Comparison of ENCODE assay signal across 8 cellular contexts in genomic region chr1:94541175-94542087, GRCh38. TPM values are rescaled to one million over a fixed set of nuclear protein-coding genes. Genes with fewer than 3 reads are reported as not detected.
DNase-seq lines count a peak whose midpoint lies in the region; ATAC-seq and TF ChIP-seq lines count a peak whose summit lies in the region.

F3 (minus strand) TSS chr1:94541759; CDS start chr1:94541636, 123 bp downstream.

- peak within 1 kb of the TSS; percentile 97 for H3K18ac ChIP-seq in trophoblast cell (ENCODE audit: low read length)

- H2AFZ ChIP-seq in trophoblast cell (ENCODE audit: insufficient read depth, low read length, poor library complexity), result peak within 1 kb of the TSS; percentile 76

- peak within 1 kb of the TSS; percentile 68 for H3K4me3 Mint-ChIP-seq in CD8-positive, alpha-beta T cell
- peak within 1 kb of the TSS; percentile 79 for H3K4me3 Mint-ChIP-seq in activated naive CD8-positive, alpha-beta T cell treated with anti-CD3 and anti-CD28 coated beads, Interleukin-2, amount 50 U/mL, for 24 hours

- intact Hi-C loops in CD8-positive, alpha-beta T cell (cut with DNase I, micrococcal nuclease), result no loop called here
- intact Hi-C loops in cardiac septum (cut with DNase I), result loop anchor here (5.0 kb wide), 2 partner anchors 116 to 196 kb away; no protein-coding TSS in a partner anchor

- no peaks in the 10 kb centered on the region for H3K9me3 Mint-ChIP-seq in CD8-positive, alpha-beta T cell
- no peaks in the 10 kb centered on the region for H3K9me3 Mint-ChIP-seq in activated naive CD8-positive, alpha-beta T cell treated with anti-CD3 and anti-CD28 coated beads, Interleukin-2, amount 50 U/mL, for 24 hours

- H4K12ac ChIP-seq in trophoblast cell (ENCODE audit: low read depth, low read length), result peak within 1 kb of the TSS; percentile 77

- H3K4me1 Mint-ChIP-seq in CD8-positive, alpha-beta T cell (ENCODE audit: low read depth), result peaks cover 20% of the 10 kb centered on the region
- peaks cover 14% of the 10 kb centered on the region for H3K4me1 Mint-ChIP-seq in activated naive CD8-positive, alpha-beta T cell treated with anti-CD3 and anti-CD28 coated beads, Interleukin-2, amount 50 U/mL, for 24 hours

- no peak within 1 kb of the TSS for H3K27ac ChIP-seq in CD8-positive, alpha-beta T cell (ENCODE audit: low read depth, low read length)
- H3K27ac ChIP-seq in trophoblast cell (ENCODE audit: low read depth, low read length) (peak within 1 kb of the TSS; percentile 95), tibial nerve (peak within 1 kb of the TSS; percentile 84 to 95 (median 90))

- H3K9ac ChIP-seq in trophoblast cell (ENCODE audit: low read length), result peak within 1 kb of the TSS; percentile 96

- H3K9me3 ChIP-seq in CD8-positive, alpha-beta T cell (ENCODE audit: low read length), result no peaks in the 10 kb centered on the region
- H3K9me3 ChIP-seq in trophoblast cell (ENCODE audit: insufficient read depth, low read depth, low read length), result peaks cover 1% of the 10 kb centered on the region
- no peaks in the 10 kb centered on the region for H3K9me3 ChIP-seq in tibial nerve

- peak within 1 kb of the TSS; percentile 87 for H3K4me2 ChIP-seq in trophoblast cell (ENCODE audit: low read length)

- TF ChIP-seq CTCF in CD8-positive, alpha-beta T cell (IDR thresholded peaks at IDR 0.05), result no peak
- no peak for TF ChIP-seq CTCF in tibial nerve (IDR thresholded peaks at IDR 0.05)

- H4K8ac ChIP-seq in trophoblast cell (ENCODE audit: low read depth, low read length), result peak within 1 kb of the TSS; percentile 84

- peaks cover 17% of the 10 kb centered on the region for H3K79me1 ChIP-seq in trophoblast cell (ENCODE audit: low read length)

- peak within 1 kb of the TSS; percentile 98 for H2BK5ac ChIP-seq in trophoblast cell (ENCODE audit: low read depth, low read length, poor library complexity)

- peak; percentile 34 to 95 for TF ChIP-seq EP300 in tibial nerve (IDR thresholded peaks at IDR 0.05)

- peaks cover 18% of the 10 kb centered on the region for H3K79me2 ChIP-seq in trophoblast cell (ENCODE audit: control insufficient read depth, insufficient read depth, low read length, poor library complexity)

- peak within 1 kb of the TSS; percentile 96 for H3K14ac ChIP-seq in trophoblast cell (ENCODE audit: low read length)

- peak; percentile 75 to 87 for TF ChIP-seq POLR2A in tibial nerve (IDR thresholded peaks at IDR 0.05)

- H3K4me1 ChIP-seq in CD8-positive, alpha-beta T cell (ENCODE audit: insufficient read depth, low read length), result peaks cover 4% of the 10 kb centered on the region
- H3K4me1 ChIP-seq in trophoblast cell (ENCODE audit: control insufficient read depth in 1 of 2, insufficient read depth in 2 of 2, low read length in 2 of 2) (peaks cover 9 to 12% of the 10 kb centered on the region in 2 experiments), tibial nerve (peaks cover 0 to 60% (median 24%) of the 10 kb centered on the region in 4 donors)

- H2AK5ac ChIP-seq in trophoblast cell (ENCODE audit: low read length), result peak within 1 kb of the TSS; percentile 91

- CTCF ChIA-PET in CD8-positive, alpha-beta T cell (lab: Charles Lee), result no interaction called here

- H3K23ac ChIP-seq in trophoblast cell (ENCODE audit: low read length), result no peak within 1 kb of the TSS

- no CpG with 5 or more reads among the region's 96 CpGs for WGBS in trophoblast cell (ENCODE audit: extremely low coverage, insufficient coverage, insufficient read length)
- 0 to 1% methylated on average over 50 to 65 of the region's 96 CpGs for WGBS in tibial nerve, 2 donors

- H3K27me3 Mint-ChIP-seq in CD8-positive, alpha-beta T cell (ENCODE audit: low read depth), result peaks cover 52% of the 10 kb centered on the region
- H3K27me3 Mint-ChIP-seq in activated naive CD8-positive, alpha-beta T cell treated with anti-CD3 and anti-CD28 coated beads, Interleukin-2, amount 50 U/mL, for 24 hours, result peaks cover 65% of the 10 kb centered on the region

- H3K27ac Mint-ChIP-seq in CD8-positive, alpha-beta T cell, result no peak within 1 kb of the TSS
- no peak within 1 kb of the TSS for H3K27ac Mint-ChIP-seq in activated naive CD8-positive, alpha-beta T cell treated with anti-CD3 and anti-CD28 coated beads, Interleukin-2, amount 50 U/mL, for 24 hours

- ATAC-seq in CD8-positive, alpha-beta T cell, result peak; percentile 62
- ATAC-seq in GM19467 (IDR thresholded peaks at IDR 0.05; ENCODE audit: unreplicated experiment), result peak; percentile 57
- ATAC-seq in activated naive CD8-positive, alpha-beta T cell treated with anti-CD3 and anti-CD28 coated beads, Interleukin-2, amount 50 U/mL, for 24 hours, result peak; percentile 99

- peaks cover 16% of the 10 kb centered on the region for H3K27me3 ChIP-seq in CD8-positive, alpha-beta T cell (ENCODE audit: insufficient read depth, low read length)
- H3K27me3 ChIP-seq in trophoblast cell (ENCODE audit: insufficient read depth, low read length) (no peaks in the 10 kb centered on the region), tibial nerve (no peaks in the 10 kb centered on the region)

- POLR2A ChIA-PET in CD8-positive, alpha-beta T cell (lab: Charles Lee), result no interaction called here

- H4K91ac ChIP-seq in trophoblast cell (ENCODE audit: low read depth, low read length), result peak within 1 kb of the TSS; percentile 83

- H3K36me3 Mint-ChIP-seq in CD8-positive, alpha-beta T cell, result no peaks in the 10 kb centered on the region
- H3K36me3 Mint-ChIP-seq in activated naive CD8-positive, alpha-beta T cell treated with anti-CD3 and anti-CD28 coated beads, Interleukin-2, amount 50 U/mL, for 24 hours (ENCODE audit: low read depth), result no peaks in the 10 kb centered on the region

- H2BK12ac ChIP-seq in trophoblast cell (ENCODE audit: low read length), result peak within 1 kb of the TSS; percentile 90

- peak within 1 kb of the TSS; percentile 97 for H2BK120ac ChIP-seq in trophoblast cell (ENCODE audit: insufficient read depth, low read length, poor library complexity)

- DNase-seq in CD8-positive, alpha-beta T cell, result peak in 6 of 7 experiments; percentile 14 to 53 (median 38)
- peak; percentile 82 for DNase-seq in HT1080 (ENCODE audit: low read depth)
- peak; percentile 50 for DNase-seq in SK-N-DZ (ENCODE audit: low spot score)
- DNase-seq in activated naive CD8-positive, alpha-beta T cell treated with anti-CD3 and anti-CD28 coated beads, Interleukin-2, amount 50 U/mL, for 24 hours, result peak; percentile 83
- DNase-seq in cardiac septum (ENCODE audit: low spot score), result peak; percentile 94
- peak; percentile 77 to 85 for DNase-seq in trophoblast cell
- DNase-seq in tibial nerve (ENCODE audit: low spot score in 2 of 2), result peak; percentile 85 to 86

- peak within 1 kb of the TSS; percentile 100 for H3K4ac ChIP-seq in trophoblast cell (ENCODE audit: low read depth, low read length)

- no peaks in the 10 kb centered on the region for H3K36me3 ChIP-seq in CD8-positive, alpha-beta T cell (ENCODE audit: insufficient read depth, low read length)
- peaks cover 9 to 14% of the 10 kb centered on the region in 2 experiments for H3K36me3 ChIP-seq in trophoblast cell (ENCODE audit: control insufficient read depth in 1 of 2, insufficient read depth in 2 of 2, low read length in 2 of 2)
- H3K36me3 ChIP-seq in tibial nerve, result no peaks in the 10 kb centered on the region

- H3K4me3 ChIP-seq in CD8-positive, alpha-beta T cell (ENCODE audit: low read depth, low read length), result peak within 1 kb of the TSS; percentile 19
- H3K4me3 ChIP-seq in trophoblast cell (ENCODE audit: low read depth, low read length) (peak within 1 kb of the TSS; percentile 95), tibial nerve (peak within 1 kb of the TSS; percentile 64 to 87 (median 83))

RNA-seq across cellular contexts. Expression of gene F3, which starts in this region (rescaled TPM):
- total RNA-seq in CD8-positive, alpha-beta T cell, result not detected
- total RNA-seq in HT1080 (2014; rRNA removed; shearing (Covaris generic)), result 24.7 and 44.0 TPM in 2 replicates
- 19.5 and 21.8 TPM in 2 replicates for polyA plus RNA-seq in HT1080 (2015; cell fraction: cytosol; rRNA removed)
- polyA plus RNA-seq in HT1080 (2015; cell fraction: nucleus; rRNA removed), result 39.1 and 45.1 TPM in 2 replicates
- polyA plus RNA-seq in SK-N-DZ (2014; cell fraction: cytosol; rRNA removed), result 0.63 and 0.78 TPM in 2 replicates
- polyA plus RNA-seq in SK-N-DZ (2014; cell fraction: nucleus; rRNA removed), result 2.5 and 5.0 TPM in 2 replicates
- total RNA-seq in cardiac septum (29.1 TPM), tibial nerve (100 to 1,000 TPM in 3 of 4 donors, 10 to 100 TPM in 1; 65.6 to 166 (median 139) TPM)
- polyA plus RNA-seq in trophoblast cell (2013), result 43.0 and 43.9 TPM in 2 replicates

Comparison
In these comparisons a context has a peak if more than half of its experiments do, and no peak if none do; other contexts are left out.
1. RNA of gene F3 (total RNA-seq): 65.6 to 166 TPM in tibial nerve, 29.1 TPM in cardiac septum (single experiment) and 24.7 to 44.0 TPM in HT1080; not detected in CD8-positive, alpha-beta T cell; every median in the first group is over 10 times any median in the second.
2. Peak in DNase-seq, ATAC-seq and H3K4me3 ChIP-seq in CD8-positive, alpha-beta T cell; RNA of the gene not detected or under 1 TPM.
3. DNase-seq: peak in every context shown above with its lines; median percentile 94 in cardiac septum; 86 in tibial nerve; 83 in activated naive CD8-positive, alpha-beta T cell treated with anti-CD3 and anti-CD28 coated beads, Interleukin-2, amount 50 U/mL, for 24 hours; 82 in HT1080; 81 in trophoblast cell; 50 in SK-N-DZ; 38 in CD8-positive, alpha-beta T cell.
4. H3K4me3 ChIP-seq: peak in every context shown above with its lines; median percentile 95 in trophoblast cell; 83 in tibial nerve; 19 in CD8-positive, alpha-beta T cell.
5. Peak in every context shown above with its lines, with median percentiles within 50 percentile points of each other: ATAC-seq.